Comparison of ENCODE assay signal across 16 cellular contexts in the genomic region with DNA sequence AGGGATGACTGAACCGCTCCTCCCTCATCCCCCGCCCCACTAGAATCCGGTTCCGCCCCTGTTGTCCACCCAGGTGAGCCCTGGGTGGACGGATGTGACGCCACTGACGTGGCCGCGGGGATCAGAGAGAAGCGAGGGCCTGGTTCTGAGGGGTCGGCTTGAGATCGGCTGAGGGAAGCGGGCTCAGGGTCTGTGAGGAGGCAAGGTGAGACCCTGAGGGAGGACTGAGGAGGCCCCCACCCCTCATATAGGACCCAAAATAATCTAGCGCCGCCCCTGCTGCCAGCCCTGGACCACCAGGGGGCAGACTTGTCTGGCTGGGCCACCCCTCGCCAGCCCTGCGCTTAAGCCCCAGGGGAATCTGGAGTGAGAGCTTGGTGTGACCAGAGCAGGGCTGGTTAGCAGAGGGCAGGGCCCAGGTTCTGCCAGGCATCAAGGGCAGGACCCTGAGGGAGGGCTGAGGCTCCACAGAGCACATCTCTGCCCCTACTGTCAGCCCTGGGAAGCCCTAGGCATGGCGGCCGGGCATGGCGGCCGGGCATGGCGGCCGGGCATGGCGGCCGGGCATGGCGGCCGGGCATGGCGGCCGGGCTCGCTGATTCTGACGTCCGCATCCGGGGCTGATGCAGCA. TPM values are rescaled to one million over a fixed set of nuclear protein-coding genes. Genes with fewer than 3 reads are reported as not detected.
DNase-seq lines count a peak whose midpoint lies in the region; ATAC-seq and TF ChIP-seq lines count a peak whose summit lies in the region.
"Had no signal": no experiment of that assay in that cellular context is flagged by ENCODE, and none has a peak within 500 bp of the region (broad histone marks: within the 10 kb centered on the region; RNA-seq: fewer than 3 reads in every experiment).

A gene with protein sequence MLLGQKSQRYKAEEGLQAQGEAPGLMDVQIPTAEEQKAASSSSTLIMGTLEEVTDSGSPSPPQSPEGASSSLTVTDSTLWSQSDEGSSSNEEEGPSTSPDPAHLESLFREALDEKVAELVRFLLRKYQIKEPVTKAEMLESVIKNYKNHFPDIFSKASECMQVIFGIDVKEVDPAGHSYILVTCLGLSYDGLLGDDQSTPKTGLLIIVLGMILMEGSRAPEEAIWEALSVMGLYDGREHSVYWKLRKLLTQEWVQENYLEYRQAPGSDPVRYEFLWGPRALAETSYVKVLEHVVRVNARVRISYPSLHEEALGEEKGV (plus strand): TSS at position 103 of the 631 bp plus-strand sequence. CDS start 3,090 bp downstream, outside the sequence.

- H3K4me1 Mint-ChIP-seq in endodermal cell: no peaks in the 10 kb centered on the region
- H3K4me1 Mint-ChIP-seq in naive thymus-derived CD8-positive, alpha-beta T cell: peaks cover 0 to 3% (median 0%) of the 10 kb centered on the region in 4 donors

- no peak within 1 kb of the TSS for H3K4me3 ChIP-seq in endodermal cell (ENCODE audit: low read length)
- H3K4me3 ChIP-seq: dorsolateral prefrontal cortex, SJSA1 had no signal

- H3K27me3 ChIP-seq in endodermal cell (ENCODE audit: control insufficient read depth, insufficient read depth, low read length, poor library complexity, severe bottlenecking): no peaks in the 10 kb centered on the region
- H3K27me3 ChIP-seq: foreskin keratinocyte, SJSA1 had no signal

- no peaks in the 10 kb centered on the region for H3K9me3 ChIP-seq in endodermal cell (ENCODE audit: control insufficient read depth, low read length)
- H3K9me3 ChIP-seq: SJSA1 had no signal

- no peaks in the 10 kb centered on the region for H3K36me3 Mint-ChIP-seq in endodermal cell (ENCODE audit: low read depth)
- H3K36me3 Mint-ChIP-seq in naive thymus-derived CD8-positive, alpha-beta T cell: no peaks in the 10 kb centered on the region
- H3K36me3 Mint-ChIP-seq: natural killer cell had no signal

- no peak within 1 kb of the TSS for H3K27ac ChIP-seq in endodermal cell (ENCODE audit: low read depth, low read length)
- H3K27ac ChIP-seq: dorsolateral prefrontal cortex, foreskin keratinocyte, SJSA1 had no signal

- H3K4me1 ChIP-seq in endodermal cell (ENCODE audit: control insufficient read depth, insufficient read depth, low read length): no peaks in the 10 kb centered on the region
- H3K4me1 ChIP-seq: foreskin keratinocyte had no signal

- H3K9ac ChIP-seq in endodermal cell (ENCODE audit: extremely low read depth, low read length, poor library complexity, severe bottlenecking): no peak within 1 kb of the TSS

- TF ChIP-seq CTCF in endodermal cell (conservative IDR thresholded peaks at IDR 0.05): peak; percentile 77

- no peaks in the 10 kb centered on the region for H3K36me3 ChIP-seq in endodermal cell (ENCODE audit: control insufficient read depth, insufficient read depth, low read length)
- H3K36me3 ChIP-seq: SJSA1 had no signal

- POLR2A ChIA-PET in naive thymus-derived CD8-positive, alpha-beta T cell (lab: Charles Lee): no interaction called here

- peak; percentile 18 to 34 for DNase-seq in stimulated activated CD4-positive, alpha-beta T cell treated with anti-CD3 and anti-CD28 coated beads, Interleukin-2, amount 100 ng/mL, for 48 hours
- no peak for DNase-seq in stimulated activated CD4-positive, alpha-beta T cell treated with anti-CD3 and anti-CD28 coated beads, Interleukin-1b, Interleukin-23, amount 100 ng/mL, for 48 hours
- DNase-seq in NCI-H69 (lab: John Stamatoyannopoulos, UW) (peak; percentile 0), endodermal cell (peak; percentile 77), SKM-1 treated with dmso at 0.1 percent for 144 hours (lab: John Stamatoyannopoulos, UW; ENCODE audit: unreplicated experiment) (no peak), T1000 (lab: John Stamatoyannopoulos, UW) (no peak), mucosa of gallbladder (ENCODE audit: low spot score) (no peak)
- no peak for DNase-seq in naive thymus-derived CD8-positive, alpha-beta T cell
- DNase-seq: C1 segment of cervical spinal cord, dorsolateral prefrontal cortex, foreskin keratinocyte, Kasumi-1, kidney glomerular epithelial cell, natural killer cell, small intestine had no signal

- H3K4me3 Mint-ChIP-seq in endodermal cell: no peak within 1 kb of the TSS
- no peak within 1 kb of the TSS for H3K4me3 Mint-ChIP-seq in naive thymus-derived CD8-positive, alpha-beta T cell
- H3K4me3 Mint-ChIP-seq: natural killer cell had no signal

- peaks cover 36% of the 10 kb centered on the region for H3K9me3 Mint-ChIP-seq in endodermal cell
- no peaks in the 10 kb centered on the region for H3K9me3 Mint-ChIP-seq in naive thymus-derived CD8-positive, alpha-beta T cell
- H3K9me3 Mint-ChIP-seq: natural killer cell had no signal

- ATAC-seq in naive thymus-derived CD8-positive, alpha-beta T cell: no peak
- ATAC-seq: foreskin keratinocyte had no signal

- H3K27me3 Mint-ChIP-seq in endodermal cell (ENCODE audit: insufficient read depth): no peaks in the 10 kb centered on the region
- H3K27me3 Mint-ChIP-seq in naive thymus-derived CD8-positive, alpha-beta T cell: peaks cover 0 to 4% (median 0%) of the 10 kb centered on the region in 5 donors

- WGBS in endodermal cell (ENCODE audit: insufficient coverage in 1 of 2, insufficient read length in 1 of 2), 2 experiments: 95 to 96% methylated on average over 5 to 31 of the region's 33 CpGs

- H3K27ac Mint-ChIP-seq in endodermal cell: no peak within 1 kb of the TSS
- H3K27ac Mint-ChIP-seq in naive thymus-derived CD8-positive, alpha-beta T cell: no peak within 1 kb of the TSS
- H3K27ac Mint-ChIP-seq: natural killer cell had no signal

RNA-seq across cellular contexts. Expression of the gene that starts here (rescaled TPM):
- total RNA-seq in endodermal cell (not detected), mucosa of gallbladder (not detected)
- polyA plus RNA-seq in endodermal cell (2013, experiment 1 of 2): not detected
- not detected for polyA plus RNA-seq in endodermal cell (2013, experiment 2 of 2)
- not detected for total RNA-seq in naive thymus-derived CD8-positive, alpha-beta T cell
- polyA plus RNA-seq in naive thymus-derived CD8-positive, alpha-beta T cell: not detected
- total RNA-seq: dorsolateral prefrontal cortex, foreskin keratinocyte, natural killer cell, SJSA1 had no signal
- polyA plus RNA-seq: foreskin keratinocyte, small intestine had no signal

Comparison
In these comparisons a context has a peak if more than half of its experiments do, and no peak if none do; other contexts are left out.
1. DNase-seq: peak in stimulated activated CD4-positive, alpha-beta T cell treated with anti-CD3 and anti-CD28 coated beads, Interleukin-2, amount 100 ng/mL, for 48 hours (2 of 2) and NCI-H69 (single experiment); none in stimulated activated CD4-positive, alpha-beta T cell treated with anti-CD3 and anti-CD28 coated beads, Interleukin-1b, Interleukin-23, amount 100 ng/mL, for 48 hours (single experiment), naive thymus-derived CD8-positive, alpha-beta T cell (0 of 10), SKM-1 treated with dmso at 0.1 percent for 144 hours (single experiment), T1000 (single experiment) and mucosa of gallbladder (single experiment).
2. Peak in DNase-seq in endodermal cell; RNA of the gene not detected or under 1 TPM.